8 cellular contexts compared by ENCODE assay signal in genomic region chr13:30978981-30979956, GRCh38. TPM values are rescaled to one million over a fixed set of nuclear protein-coding genes. Genes with fewer than 3 reads are reported as not detected.
A peak's percentile ranks its signal among the peaks of the same experiment; 100 is the strongest.
DNase-seq lines count a peak whose midpoint lies in the region; ATAC-seq and TF ChIP-seq lines count a peak whose summit lies in the region.

No MANE protein-coding gene starts in this region.

- H3K9me3 ChIP-seq in hepatocyte (ENCODE audit: low read depth), result no peaks in the 10 kb centered on the region

- no peaks in the 10 kb centered on the region for H3K9me2 ChIP-seq in hepatocyte (replicated peaks; ENCODE audit: insufficient read depth)

- H3K27ac ChIP-seq in hepatocyte, result no peak overlapping the region

- H3K4me3 ChIP-seq in hepatocyte, result no peak overlapping the region

- 74% methylated on average over 15 of the region's 15 CpGs for WGBS in hepatocyte (ENCODE audit: low lambda C conversion rate, missing lambda C conversion rate)

- DNase-seq in NCI-H526 treated with DMSO at 0.1 percent for 48 hours (lab: John Stamatoyannopoulos, UW) (peak; percentile 74), hepatocyte (ENCODE audit: low spot score) (peak; percentile 30), GM19238 (ENCODE audit: insufficient read length, low spot score) (no peak)
- peak; percentile 22 for DNase-seq in activated T-helper 9 cell treated with anti-CD3 and anti-CD28 coated beads, Interleukin-2, amount 50 U/mL, for 16 hours (ENCODE audit: low read depth)
- DNase-seq in stimulated activated CD4-positive, alpha-beta T cell treated with anti-CD3 and anti-CD28 coated beads, TNF-alpha, amount 100 ng/mL, for 4 hours (ENCODE audit: low read depth in 3 of 3), result peak; percentile 3 to 31 (median 5)

- peak; percentile 94 for TF ChIP-seq CTCF in GM12872 (IDR thresholded peaks at IDR 0.05; ENCODE audit: insufficient read depth, low read depth, low read length)
- peak; percentile 46 for TF ChIP-seq CTCF in hepatocyte (IDR thresholded peaks at IDR 0.05; ENCODE audit: poor library complexity)

- ATAC-seq in HG03196 (IDR thresholded peaks at IDR 0.05; ENCODE audit: unreplicated experiment) (no peak), HG03135 (IDR thresholded peaks at IDR 0.05; ENCODE audit: unreplicated experiment) (no peak)

- H3K4me1 ChIP-seq in hepatocyte (ENCODE audit: insufficient read depth), result peaks cover 7% of the 10 kb centered on the region

- no peaks in the 10 kb centered on the region for H4K20me1 ChIP-seq in hepatocyte (ENCODE audit: insufficient read depth, poor library complexity, severe bottlenecking)

- no peaks in the 10 kb centered on the region for H3K36me3 ChIP-seq in hepatocyte (replicated peaks; ENCODE audit: insufficient read depth, low read depth)

- H3K4me2 ChIP-seq in hepatocyte, result no peak overlapping the region

- H2AFZ ChIP-seq in hepatocyte, result no peak overlapping the region

- no peaks in the 10 kb centered on the region for H3K27me3 ChIP-seq in hepatocyte

- no peaks in the 10 kb centered on the region for H3K79me2 ChIP-seq in hepatocyte

RNA-seq across cellular contexts. Expression of gene TEX26, which starts 46.8 kb away (rescaled TPM):
- total RNA-seq in hepatocyte, result 0.36 and 0.57 TPM in 2 replicates
- polyA plus RNA-seq in hepatocyte, result 1.0 and 1.1 TPM in 2 replicates
